In the genomic region with DNA sequence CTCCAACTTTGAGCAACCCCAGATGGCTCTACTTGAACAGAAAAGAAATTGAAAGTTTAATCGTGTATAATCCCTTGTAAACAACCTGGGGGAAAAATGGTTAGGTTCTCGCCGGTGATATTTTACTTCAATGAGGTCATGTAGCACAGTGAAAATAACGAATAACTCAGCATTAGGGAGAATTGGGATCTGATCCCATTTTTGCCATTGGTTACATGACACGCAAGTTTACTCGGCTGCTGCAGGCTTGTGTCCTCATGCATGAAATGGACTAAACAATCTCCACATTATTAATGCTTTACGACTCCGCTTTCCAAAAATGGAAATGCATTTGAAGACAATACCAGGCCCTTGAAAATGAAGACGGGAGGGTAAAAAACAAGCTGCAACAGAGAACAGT, we compare ENCODE assay signal across 10 cellular contexts. TPM values are rescaled to one million over a fixed set of nuclear protein-coding genes. Genes with fewer than 3 reads are reported as not detected.
A peak's percentile ranks its signal among the peaks of the same experiment; 100 is the strongest.
DNase-seq lines count a peak whose midpoint lies in the region; ATAC-seq and TF ChIP-seq lines count a peak whose summit lies in the region.
"Had no signal": no experiment of that assay in that cellular context is flagged by ENCODE, and none has a peak within 500 bp of the region (broad histone marks: within the 10 kb centered on the region; RNA-seq: fewer than 3 reads in every experiment).

No MANE protein-coding gene starts in this region.

- H3K4me3 Mint-ChIP-seq in Caco-2 (ENCODE audit: unreplicated experiment), result peak overlapping the region; percentile 80
- H3K4me3 Mint-ChIP-seq in HFFc6, result peak overlapping the region; percentile 69
- H3K4me3 Mint-ChIP-seq in activated naive CD8-positive, alpha-beta T cell treated with anti-CD3 and anti-CD28 coated beads for 36 hours, result peak overlapping the region; percentile 78
- peak overlapping the region in 8 of 10 donors; percentile 25 to 77 (median 44) for H3K4me3 Mint-ChIP-seq in naive thymus-derived CD4-positive, alpha-beta T cell

- H3K36me3 ChIP-seq in Caco-2 (ENCODE audit: control insufficient read depth, insufficient read depth, low read length) (no peaks in the 10 kb centered on the region), gastroesophageal sphincter (peaks cover 0 to 7% of the 10 kb centered on the region in 2 donors)
- H3K36me3 ChIP-seq in naive thymus-derived CD4-positive, alpha-beta T cell (ENCODE audit: control insufficient read depth in 2 of 3, insufficient read depth in 3 of 3, low read length in 3 of 3), result no peaks in the 10 kb centered on the region
- H3K36me3 ChIP-seq: neutrophil had no signal

- no peaks in the 10 kb centered on the region for H3K9me3 Mint-ChIP-seq in Caco-2 (ENCODE audit: unreplicated experiment)
- no peaks in the 10 kb centered on the region for H3K9me3 Mint-ChIP-seq in HFFc6
- no peaks in the 10 kb centered on the region for H3K9me3 Mint-ChIP-seq in activated naive CD8-positive, alpha-beta T cell treated with anti-CD3 and anti-CD28 coated beads for 36 hours
- H3K9me3 Mint-ChIP-seq in naive thymus-derived CD4-positive, alpha-beta T cell, result no peaks in the 10 kb centered on the region

- intact Hi-C loops in Caco-2 (cut with micrococcal nuclease; ENCODE audit: unreplicated experiment), result no loop called here
- intact Hi-C loops in naive thymus-derived CD4-positive, alpha-beta T cell (cut with micrococcal nuclease), result no loop called here

- no peak for TF ChIP-seq EP300 in gastroesophageal sphincter (IDR thresholded peaks at IDR 0.05)

- CTCF ChIA-PET in Caco-2 (lab: Charles Lee), result interaction anchor here (0.6 kb wide), 1 partner anchor 107 kb away, joined by 3 read pairs; no protein-coding TSS in a partner anchor
- CTCF ChIA-PET in naive thymus-derived CD4-positive, alpha-beta T cell (lab: Charles Lee), result interaction anchor here (1.4 to 5.0 kb wide), 2 partner anchors 21 to 135 kb away, joined by 4 to 25 read pairs; no protein-coding TSS in a partner anchor

- POLR2A ChIA-PET in Caco-2 (lab: Charles Lee), result no interaction called here
- POLR2A ChIA-PET in naive thymus-derived CD4-positive, alpha-beta T cell (lab: Charles Lee), result interaction anchor here (0.9 to 3.2 kb wide), 3 partner anchors 11 to 92 kb away, joined by 3 to 18 read pairs (median 6); no protein-coding TSS in a partner anchor

- H3K27me3 ChIP-seq in Caco-2 (replicated peaks; ENCODE audit: control insufficient read depth, insufficient read depth, low read length), result no peaks in the 10 kb centered on the region
- no peaks in the 10 kb centered on the region for H3K27me3 ChIP-seq in naive thymus-derived CD4-positive, alpha-beta T cell (ENCODE audit: control insufficient read depth in 2 of 2, insufficient read depth in 2 of 2, low read length in 2 of 2)
- H3K27me3 ChIP-seq in gastroesophageal sphincter, result no peaks in the 10 kb centered on the region
- H3K27me3 ChIP-seq: neutrophil had no signal

- peaks cover 6% of the 10 kb centered on the region for H3K36me3 Mint-ChIP-seq in Caco-2 (ENCODE audit: insufficient read depth, unreplicated experiment)
- H3K36me3 Mint-ChIP-seq in HFFc6 (ENCODE audit: low read depth), result no peaks in the 10 kb centered on the region
- no peaks in the 10 kb centered on the region for H3K36me3 Mint-ChIP-seq in activated naive CD8-positive, alpha-beta T cell treated with anti-CD3 and anti-CD28 coated beads for 36 hours
- H3K36me3 Mint-ChIP-seq in naive thymus-derived CD4-positive, alpha-beta T cell, result no peaks in the 10 kb centered on the region

- no peak for TF ChIP-seq CTCF in Caco-2 (IDR thresholded peaks at IDR 0.05; ENCODE audit: insufficient read depth in 1 of 2, low read depth in 1 of 2, low read length in 1 of 2, severe bottlenecking in 1 of 2, unreplicated experiment in 1 of 2)
- no peak for TF ChIP-seq CTCF in HFFc6 (IDR thresholded peaks at IDR 0.05)
- no peak for TF ChIP-seq CTCF in gastroesophageal sphincter (IDR thresholded peaks at IDR 0.05)

- ATAC-seq in naive thymus-derived CD4-positive, alpha-beta T cell, result no peak
- ATAC-seq in gastroesophageal sphincter (no peak), HG03097 (IDR thresholded peaks at IDR 0.05; ENCODE audit: low FRiP score, unreplicated experiment) (no peak)

- H3K27me3 Mint-ChIP-seq in Caco-2 (ENCODE audit: insufficient read depth, unreplicated experiment), result no peaks in the 10 kb centered on the region
- no peaks in the 10 kb centered on the region; the same call in 1 of the 2 replicates for H3K27me3 Mint-ChIP-seq in HFFc6 (ENCODE audit: insufficient read depth)
- no peaks in the 10 kb centered on the region for H3K27me3 Mint-ChIP-seq in activated naive CD8-positive, alpha-beta T cell treated with anti-CD3 and anti-CD28 coated beads for 36 hours
- H3K27me3 Mint-ChIP-seq in naive thymus-derived CD4-positive, alpha-beta T cell, result no peaks in the 10 kb centered on the region

- H3K27ac Mint-ChIP-seq in Caco-2 (ENCODE audit: unreplicated experiment) (peak overlapping the region; percentile 45), HFFc6 (no peak overlapping the region)
- peak overlapping the region; percentile 83 for H3K27ac Mint-ChIP-seq in activated naive CD8-positive, alpha-beta T cell treated with anti-CD3 and anti-CD28 coated beads for 36 hours
- peak overlapping the region in 7 of 9 donors; percentile 23 to 85 (median 67) for H3K27ac Mint-ChIP-seq in naive thymus-derived CD4-positive, alpha-beta T cell

- H3K4me3 ChIP-seq in Caco-2 (ENCODE audit: low read depth, low read length) (peak overlapping the region; percentile 14; the same call in 1 of the 2 replicates), gastroesophageal sphincter (no peak overlapping the region)
- no peak overlapping the region for H3K4me3 ChIP-seq in naive thymus-derived CD4-positive, alpha-beta T cell (ENCODE audit: low read length)

- H3K4me1 ChIP-seq in Caco-2 (no peaks in the 10 kb centered on the region; the same call in 1 of the 2 replicates), gastroesophageal sphincter (peaks cover 0 to 48% (median 3%) of the 10 kb centered on the region in 3 donors)
- peaks cover 31 to 49% of the 10 kb centered on the region in 2 donors for H3K4me1 ChIP-seq in naive thymus-derived CD4-positive, alpha-beta T cell (ENCODE audit: control insufficient read depth in 2 of 2, insufficient read depth in 2 of 2, low read length in 2 of 2)

- BruUV-seq in Caco-2 (replicated peaks; lab: Mats Ljungman, UMichigan), result TSS peak; percentile 43

- H3K4me1 Mint-ChIP-seq in Caco-2 (ENCODE audit: low read depth, unreplicated experiment), result peaks cover 13% of the 10 kb centered on the region
- peaks cover 32% of the 10 kb centered on the region for H3K4me1 Mint-ChIP-seq in HFFc6 (ENCODE audit: low read depth)
- H3K4me1 Mint-ChIP-seq in activated naive CD8-positive, alpha-beta T cell treated with anti-CD3 and anti-CD28 coated beads for 36 hours, result peaks cover 57% of the 10 kb centered on the region
- peaks cover 30 to 65% (median 54%) of the 10 kb centered on the region in 7 donors for H3K4me1 Mint-ChIP-seq in naive thymus-derived CD4-positive, alpha-beta T cell

- DNase-seq in Caco-2, result no peak
- DNase-seq in HFFc6, result no peak
- no peak for DNase-seq in activated naive CD8-positive, alpha-beta T cell treated with anti-CD3 and anti-CD28 coated beads for 36 hours
- DNase-seq in naive thymus-derived CD4-positive, alpha-beta T cell, result no peak
- DNase-seq in stimulated activated CD4-positive, alpha-beta T cell treated with anti-CD3 and anti-CD28 coated beads, Interleukin-2, amount 100 ng/mL, for 24 hours, result no peak
- no peak for DNase-seq in stimulated activated CD4-positive, alpha-beta T cell treated with anti-CD3 and anti-CD28 coated beads, Interleukin-12 subunit alpha, Interleukin-12 subunit beta, amount 100 ng/mL, for 4 hours
- DNase-seq: dermis blood vessel endothelial cell had no signal

- H3K9me3 ChIP-seq in Caco-2 (no peaks in the 10 kb centered on the region), gastroesophageal sphincter (no peaks in the 10 kb centered on the region)
- H3K9me3 ChIP-seq in naive thymus-derived CD4-positive, alpha-beta T cell (ENCODE audit: control insufficient read depth in 2 of 3, low read length in 3 of 3), result no peaks in the 10 kb centered on the region
- H3K9me3 ChIP-seq: neutrophil had no signal

- no peak for TF ChIP-seq POLR2A in gastroesophageal sphincter (IDR thresholded peaks at IDR 0.05)

- WGBS in gastroesophageal sphincter (ENCODE audit: low coverage in 1 of 2), 2 donors, result 25 to 38% methylated on average over 6 to 8 of the region's 9 CpGs

- no peak overlapping the region for H3K27ac ChIP-seq in naive thymus-derived CD4-positive, alpha-beta T cell (ENCODE audit: low read depth, low read length)
- H3K27ac ChIP-seq in gastroesophageal sphincter, result peak overlapping the region in 2 of 4 donors; percentile 32 to 79

RNA-seq across cellular contexts. Expression of gene LRRC37A3, which starts 45.5 kb away (rescaled TPM):
- total RNA-seq in Caco-2 (2022), result 5.8 and 8.6 TPM in 2 replicates
- total RNA-seq in HFFc6 (2021; fragmentation: NEBNext Ultra II Directional; extraction: Animal tissue kit (Norgen Biotek cat#: 25700)), result 1 to 10 TPM; 1.0 to 3.2 (median 2.8) TPM
- total RNA-seq in activated naive CD8-positive, alpha-beta T cell treated with anti-CD3 and anti-CD28 coated beads for 36 hours, result 1 to 10 TPM; 4.5 to 4.8 TPM
- total RNA-seq in naive thymus-derived CD4-positive, alpha-beta T cell, result 10 to 100 TPM; 17.6 to 46.7 (median 42.6) TPM
- polyA plus RNA-seq in naive thymus-derived CD4-positive, alpha-beta T cell, result 1 to 10 TPM; 1.9 to 5.3 TPM
- total RNA-seq in gastroesophageal sphincter, result 1 to 10 TPM; 1.7 to 8.1 (median 3.9) TPM
